1 cellular context compared by ENCODE assay signal in genomic region chr16:27245276-27246231, GRCh38.
TF ChIP-seq lines count a peak whose summit lies in the region.

No MANE protein-coding gene starts in this region.

TF ChIP-seq in K562, 482 proteins besides CTCF, POLR2A, EP300 and RAD21 (continued from another document and continues in another):
- TF ChIP-seq GMEB1 (CRISPR knock-in tag; IDR thresholded peaks at IDR 0.05) (peak; percentile 23; the same call in 1 of the 2 replicates), DPF2 (IDR thresholded peaks at IDR 0.05) (peak; percentile 81), ARID1B (IDR thresholded peaks at IDR 0.05) (peak; percentile 86), NCOA1 (IDR thresholded peaks at IDR 0.05; ENCODE audit: low read depth) (no peak), RBM14 (IDR thresholded peaks at IDR 0.05; ENCODE audit: borderline replicate concordance, insufficient read depth, low read depth, low read length) (no peak), HINFP (tag; conservative IDR thresholded peaks at IDR 0.05; ENCODE audit: low read depth) (no peak), MLLT1 (IDR thresholded peaks at IDR 0.05) (no peak), PKNOX1 (IDR thresholded peaks at IDR 0.05) (peak; percentile 97), FOXK2 (conservative IDR thresholded peaks at IDR 0.05 in 1 of 2, IDR thresholded peaks at IDR 0.05 in 1 of 2; ENCODE audit: low read depth in 2 of 2) (peak; percentile 79), GATA2 (CRISPR knock-in tag; IDR thresholded peaks at IDR 0.05) (peak; percentile 23), ZBED1 (IDR thresholded peaks at IDR 0.05) (no peak), ZNF408 (CRISPR knock-in tag; IDR thresholded peaks at IDR 0.05; ENCODE audit: low read depth) (no peak), CBX1 (IDR thresholded peaks at IDR 0.05; ENCODE audit: low read depth) (no peak), MECOM (CRISPR knock-in tag; IDR thresholded peaks at IDR 0.05) (peak; percentile 98), MEIS2 (IDR thresholded peaks at IDR 0.05; ENCODE audit: partially characterized antibody) (peak; percentile 98), ATF3 (IDR thresholded peaks at IDR 0.05) (peak; percentile 73), ATF3 (CRISPR knock-in tag; conservative IDR thresholded peaks at IDR 0.05) (no peak), FOSL1 (tag; conservative IDR thresholded peaks at IDR 0.05) (peak; percentile 92), CBX8 (IDR thresholded peaks at IDR 0.05; ENCODE audit: borderline replicate concordance, extremely low read depth, low read depth, low read length, poor library complexity, severe bottlenecking) (no peak), PTTG1 (tag; IDR thresholded peaks at IDR 0.05; ENCODE audit: low read depth) (no peak), ATF1 (CRISPR knock-in tag; IDR thresholded peaks at IDR 0.05) (no peak), ATF1 (tag; IDR thresholded peaks at IDR 0.05) (peak; percentile 59), ARNT (IDR thresholded peaks at IDR 0.05) (peak in 1 of 2 experiments; percentile 68; a peak in 1 of 4 replicates), MNT (conservative IDR thresholded peaks at IDR 0.05) (peak; percentile 56 to 70), BHLHE40 (IDR thresholded peaks at IDR 0.05; ENCODE audit: low read length) (peak; percentile 66), CREB3 (tag; conservative IDR thresholded peaks at IDR 0.05; ENCODE audit: low read depth) (no peak), EP400 (IDR thresholded peaks at IDR 0.05) (peak; percentile 39; the same call in 1 of the 2 replicates), SMARCA4 (IDR thresholded peaks at IDR 0.05) (peak; percentile 85), RREB1 (CRISPR knock-in tag; IDR thresholded peaks at IDR 0.05) (peak; percentile 91), CREB1 (IDR thresholded peaks at IDR 0.05) (no peak), CREB1 (CRISPR knock-in tag; IDR thresholded peaks at IDR 0.05) (0 out of 2 replicates have a peak, but pooled peaks have one; percentile 27), CBFA2T3 (IDR thresholded peaks at IDR 0.05) (peak; percentile 72), MAFK (IDR thresholded peaks at IDR 0.05; ENCODE audit: low read length) (0 out of 2 replicates have a peak, but pooled peaks have one; percentile 2), NFE2 (IDR thresholded peaks at IDR 0.05; ENCODE audit: low read depth) (peak; percentile 57; the same call in 1 of the 2 replicates), ZEB2 (IDR thresholded peaks at IDR 0.05) (peak; percentile 83), HDAC1 (IDR thresholded peaks at IDR 0.05) (peak in 1 of 2 experiments; percentile 71; a peak in 2 of 4 replicates), HOMEZ (CRISPR knock-in tag; IDR thresholded peaks at IDR 0.05) (no peak), ZFX (CRISPR knock-in tag; IDR thresholded peaks at IDR 0.05) (no peak), TAL1 (IDR thresholded peaks at IDR 0.05) (peak; percentile 37; the same call in 1 of the 2 replicates), ZBTB17 (CRISPR knock-in tag; IDR thresholded peaks at IDR 0.05) (0 out of 2 replicates have a peak, but pooled peaks have one; percentile 29), CREM (IDR thresholded peaks at IDR 0.05; ENCODE audit: low read depth) (peak; percentile 68), PATZ1 (CRISPR knock-in tag; IDR thresholded peaks at IDR 0.05; ENCODE audit: borderline replicate concordance) (no peak), KDM1A (IDR thresholded peaks at IDR 0.05) (peak; percentile 72 to 86), TRIM24 (IDR thresholded peaks at IDR 0.05) (peak in 1 of 2 experiments; percentile 21; a peak in 1 of 4 replicates), C11orf30 (IDR thresholded peaks at IDR 0.05; ENCODE audit: low read depth) (peak; percentile 55; the same call in 1 of the 2 replicates)
